ENCODE assay signal across 16 cellular contexts in genomic region chr1:194280463-194280862, GRCh38.
A peak's percentile ranks its signal among the peaks of the same experiment; 100 is the strongest.
DNase-seq lines count a peak whose midpoint lies in the region; ATAC-seq and TF ChIP-seq lines count a peak whose summit lies in the region.
"Had no signal": no experiment of that assay in that cellular context is flagged by ENCODE, and none has a peak within 500 bp of the region (broad histone marks: within the 10 kb centered on the region; RNA-seq: fewer than 3 reads in every experiment).

No MANE protein-coding gene starts in this region.

- no peaks in the 10 kb centered on the region for H3K36me3 ChIP-seq in CD8-positive, alpha-beta T cell (ENCODE audit: insufficient read depth, low read length)
- no peaks in the 10 kb centered on the region for H3K36me3 ChIP-seq in H7 (replicated peaks; ENCODE audit: control insufficient read depth, insufficient read depth, low read length)

- no peak for TF ChIP-seq CTCF in CD8-positive, alpha-beta T cell (IDR thresholded peaks at IDR 0.05)
- TF ChIP-seq CTCF in WTC11 (IDR thresholded peaks at IDR 0.05) = no peak

- no peak overlapping the region for H3K4me3 ChIP-seq in CD8-positive, alpha-beta T cell (ENCODE audit: low read depth, low read length)
- H3K4me3 ChIP-seq in H7 (ENCODE audit: insufficient read depth, low read depth, low read length) = no peak overlapping the region

- DNase-seq in CD8-positive, alpha-beta T cell = no peak
- DNase-seq in H7 (peak; percentile 16), WTC11 (ENCODE audit: low spot score) (no peak), left kidney (ENCODE audit: low read depth, low spot score) (peak; percentile 5), GOT3 (lab: John Stamatoyannopoulos, UW) (no peak), ACHN (no peak)
- DNase-seq: C1 segment of cervical spinal cord, KBM-7, NCI-H1105 treated with DMSO at 0.1 percent for 48 hours, NCI-H1694 treated with DMSO at 0.1 percent for 48 hours, NCI-H2227 treated with DMSO at 0.1 percent for 48 hours, NCI-H524, SW 1271 had no signal

- H3K9me3 ChIP-seq in CD8-positive, alpha-beta T cell (ENCODE audit: low read length) = no peaks in the 10 kb centered on the region

- intact Hi-C loops in CD8-positive, alpha-beta T cell (cut with DNase I, micrococcal nuclease) = loop anchor here in 1 of 2 experiments (5.0 kb wide), 1 partner anchor 53 kb away; no protein-coding TSS in a partner anchor

- H3K27ac ChIP-seq in CD8-positive, alpha-beta T cell (ENCODE audit: low read depth, low read length) = no peak overlapping the region

- POLR2A ChIA-PET in CD8-positive, alpha-beta T cell (lab: Charles Lee) = no interaction called here
- POLR2A ChIA-PET in WTC11 (lab: Charles Lee) = no interaction called here

- H3K27me3 Mint-ChIP-seq in CD8-positive, alpha-beta T cell (ENCODE audit: low read depth) = no peaks in the 10 kb centered on the region
- no peaks in the 10 kb centered on the region for H3K27me3 Mint-ChIP-seq in WTC11 (ENCODE audit: low read depth)

- H3K4me3 Mint-ChIP-seq in CD8-positive, alpha-beta T cell = no peak overlapping the region
- H3K4me3 Mint-ChIP-seq in WTC11 = no peak overlapping the region

- in situ Hi-C loops in ACHN (cut with HindIII; ENCODE audit: low pct_ligation_motif_present, low pct_unique_long_range_greater_than_20kb, low sequenced_read_pairs) = no loop called here

- H3K27me3 ChIP-seq in CD8-positive, alpha-beta T cell (ENCODE audit: insufficient read depth, low read length) = no peaks in the 10 kb centered on the region
- H3K27me3 ChIP-seq in H7 (ENCODE audit: control insufficient read depth, insufficient read depth, low read length) = no peaks in the 10 kb centered on the region

- no peaks in the 10 kb centered on the region for H3K9me3 Mint-ChIP-seq in CD8-positive, alpha-beta T cell
- peaks cover 4% of the 10 kb centered on the region; the same call in 1 of the 2 replicates for H3K9me3 Mint-ChIP-seq in WTC11

- peaks cover 11% of the 10 kb centered on the region for H3K4me1 Mint-ChIP-seq in CD8-positive, alpha-beta T cell (ENCODE audit: low read depth)
- no peaks in the 10 kb centered on the region for H3K4me1 Mint-ChIP-seq in WTC11

- CTCF ChIA-PET in CD8-positive, alpha-beta T cell (lab: Charles Lee) = no interaction called here
- CTCF ChIA-PET in WTC11 (lab: Charles Lee) = no interaction called here

- H3K36me3 Mint-ChIP-seq in CD8-positive, alpha-beta T cell = no peaks in the 10 kb centered on the region
- no peaks in the 10 kb centered on the region for H3K36me3 Mint-ChIP-seq in WTC11

- no peak for ATAC-seq in CD8-positive, alpha-beta T cell
- peak; percentile 60; the same call in 1 of the 2 replicates for ATAC-seq in WTC11
- ATAC-seq in GM18511 (IDR thresholded peaks at IDR 0.05; ENCODE audit: unreplicated experiment) = no peak
- ATAC-seq: HepG2, Panc1 had no signal

- no peaks in the 10 kb centered on the region for H3K4me1 ChIP-seq in CD8-positive, alpha-beta T cell (ENCODE audit: insufficient read depth, low read length)

- peak overlapping the region; percentile 16 for H3K27ac Mint-ChIP-seq in CD8-positive, alpha-beta T cell
- no peak overlapping the region for H3K27ac Mint-ChIP-seq in WTC11

TF ChIP-seq in WTC11, 78 proteins besides CTCF, POLR2A, EP300 and RAD21:
- no peak for TF ChIP-seq CREM (CRISPR knock-in tag; IDR thresholded peaks at IDR 0.05)
- TF ChIP-seq JAZF1 (CRISPR knock-in tag; IDR thresholded peaks at IDR 0.05) = no peak
- no peak for TF ChIP-seq FOXJ3 (CRISPR knock-in tag; IDR thresholded peaks at IDR 0.05; ENCODE audit: borderline replicate concordance)
- no peak for TF ChIP-seq ESRRA (CRISPR knock-in tag; IDR thresholded peaks at IDR 0.05; ENCODE audit: borderline replicate concordance)
- TF ChIP-seq ZMAT4 (CRISPR knock-in tag; IDR thresholded peaks at IDR 0.05) = no peak

Comparison
In these comparisons a context has a peak if more than half of its experiments do, and no peak if none do; other contexts are left out.
1. DNase-seq: peak in H7 (single experiment) and left kidney (single experiment); none in CD8-positive, alpha-beta T cell (0 of 7), WTC11 (single experiment), GOT3 (single experiment) and ACHN (single experiment).